1 cellular context compared by ENCODE assay signal in genomic region chr6:26031595-26032386, GRCh38.
A peak's percentile ranks its signal among the peaks of the same experiment; 100 is the strongest.
TF ChIP-seq lines count a peak whose summit lies in the region.

No MANE protein-coding gene starts in this region.

TF ChIP-seq in K562, 482 proteins besides CTCF, POLR2A, EP300 and RAD21 (continued from another document and continues in another):
- peak; percentile 100 for TF ChIP-seq RBFOX2 (IDR thresholded peaks at IDR 0.05; ENCODE audit: low read depth, low read length)
- TF ChIP-seq, protein P1, sequence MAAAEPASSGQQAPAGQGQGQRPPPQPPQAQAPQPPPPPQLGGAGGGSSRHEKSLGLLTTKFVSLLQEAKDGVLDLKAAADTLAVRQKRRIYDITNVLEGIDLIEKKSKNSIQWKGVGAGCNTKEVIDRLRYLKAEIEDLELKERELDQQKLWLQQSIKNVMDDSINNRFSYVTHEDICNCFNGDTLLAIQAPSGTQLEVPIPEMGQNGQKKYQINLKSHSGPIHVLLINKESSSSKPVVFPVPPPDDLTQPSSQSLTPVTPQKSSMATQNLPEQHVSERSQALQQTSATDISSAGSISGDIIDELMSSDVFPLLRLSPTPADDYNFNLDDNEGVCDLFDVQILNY (CRISPR knock-in tag; IDR thresholded peaks at IDR 0.05), result peak; percentile 97; the same call in 1 of the 2 replicates
- no peak for TF ChIP-seq NFIX (CRISPR knock-in tag; IDR thresholded peaks at IDR 0.05; ENCODE audit: low read depth)
- TF ChIP-seq, protein P2, sequence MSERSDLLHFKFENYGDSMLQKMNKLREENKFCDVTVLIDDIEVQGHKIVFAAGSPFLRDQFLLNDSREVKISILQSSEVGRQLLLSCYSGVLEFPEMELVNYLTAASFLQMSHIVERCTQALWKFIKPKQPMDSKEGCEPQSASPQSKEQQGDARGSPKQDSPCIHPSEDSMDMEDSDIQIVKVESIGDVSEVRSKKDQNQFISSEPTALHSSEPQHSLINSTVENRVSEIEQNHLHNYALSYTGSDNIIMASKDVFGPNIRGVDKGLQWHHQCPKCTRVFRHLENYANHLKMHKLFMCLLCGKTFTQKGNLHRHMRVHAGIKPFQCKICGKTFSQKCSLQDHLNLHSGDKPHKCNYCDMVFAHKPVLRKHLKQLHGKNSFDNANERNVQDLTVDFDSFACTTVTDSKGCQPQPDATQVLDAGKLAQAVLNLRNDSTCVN (CRISPR knock-in tag; IDR thresholded peaks at IDR 0.05), result peak; percentile 89
- TF ChIP-seq ZNF217 (CRISPR knock-in tag; IDR thresholded peaks at IDR 0.05), result no peak; the same call in 1 of the 2 replicates
- peak; percentile 66 to 97; a peak in 3 of 4 replicates for TF ChIP-seq HDAC1 (IDR thresholded peaks at IDR 0.05)
- no peak for TF ChIP-seq HSF4 (CRISPR knock-in tag; IDR thresholded peaks at IDR 0.05; ENCODE audit: borderline replicate concordance)
- peak; percentile 99 for TF ChIP-seq POLR2H (tag; IDR thresholded peaks at IDR 0.05; ENCODE audit: low read depth)
- TF ChIP-seq JUNB (CRISPR knock-in tag; conservative IDR thresholded peaks at IDR 0.05), result 0 out of 2 replicates have a peak, but pooled peaks have one; percentile 5
- peak; percentile 89 for TF ChIP-seq CHD7 (IDR thresholded peaks at IDR 0.05; ENCODE audit: low read depth, low read length)
- TF ChIP-seq MEF2D (tag; conservative IDR thresholded peaks at IDR 0.05; ENCODE audit: low read depth), result no peak; the same call in 1 of the 2 replicates
- no peak for TF ChIP-seq CBFA2T2 (conservative IDR thresholded peaks at IDR 0.05)
- TF ChIP-seq TAF7 (tag; IDR thresholded peaks at IDR 0.05), result peak; percentile 76
- peak; percentile 99 for TF ChIP-seq MYBL2 (IDR thresholded peaks at IDR 0.05; ENCODE audit: low read depth)
- no peak; the same call in 1 of the 2 replicates for TF ChIP-seq MYBL2 (CRISPR knock-in tag; IDR thresholded peaks at IDR 0.05; ENCODE audit: borderline replicate concordance)
- TF ChIP-seq, protein P3, sequence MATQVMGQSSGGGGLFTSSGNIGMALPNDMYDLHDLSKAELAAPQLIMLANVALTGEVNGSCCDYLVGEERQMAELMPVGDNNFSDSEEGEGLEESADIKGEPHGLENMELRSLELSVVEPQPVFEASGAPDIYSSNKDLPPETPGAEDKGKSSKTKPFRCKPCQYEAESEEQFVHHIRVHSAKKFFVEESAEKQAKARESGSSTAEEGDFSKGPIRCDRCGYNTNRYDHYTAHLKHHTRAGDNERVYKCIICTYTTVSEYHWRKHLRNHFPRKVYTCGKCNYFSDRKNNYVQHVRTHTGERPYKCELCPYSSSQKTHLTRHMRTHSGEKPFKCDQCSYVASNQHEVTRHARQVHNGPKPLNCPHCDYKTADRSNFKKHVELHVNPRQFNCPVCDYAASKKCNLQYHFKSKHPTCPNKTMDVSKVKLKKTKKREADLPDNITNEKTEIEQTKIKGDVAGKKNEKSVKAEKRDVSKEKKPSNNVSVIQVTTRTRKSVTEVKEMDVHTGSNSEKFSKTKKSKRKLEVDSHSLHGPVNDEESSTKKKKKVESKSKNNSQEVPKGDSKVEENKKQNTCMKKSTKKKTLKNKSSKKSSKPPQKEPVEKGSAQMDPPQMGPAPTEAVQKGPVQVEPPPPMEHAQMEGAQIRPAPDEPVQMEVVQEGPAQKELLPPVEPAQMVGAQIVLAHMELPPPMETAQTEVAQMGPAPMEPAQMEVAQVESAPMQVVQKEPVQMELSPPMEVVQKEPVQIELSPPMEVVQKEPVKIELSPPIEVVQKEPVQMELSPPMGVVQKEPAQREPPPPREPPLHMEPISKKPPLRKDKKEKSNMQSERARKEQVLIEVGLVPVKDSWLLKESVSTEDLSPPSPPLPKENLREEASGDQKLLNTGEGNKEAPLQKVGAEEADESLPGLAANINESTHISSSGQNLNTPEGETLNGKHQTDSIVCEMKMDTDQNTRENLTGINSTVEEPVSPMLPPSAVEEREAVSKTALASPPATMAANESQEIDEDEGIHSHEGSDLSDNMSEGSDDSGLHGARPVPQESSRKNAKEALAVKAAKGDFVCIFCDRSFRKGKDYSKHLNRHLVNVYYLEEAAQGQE (CRISPR knock-in tag; IDR thresholded peaks at IDR 0.05; ENCODE audit: low read depth), result no peak; the same call in 1 of the 2 replicates
- peak; percentile 86 for TF ChIP-seq TOE1 (IDR thresholded peaks at IDR 0.05; ENCODE audit: borderline replicate concordance)
- peak; percentile 96; the same call in 1 of the 2 replicates for TF ChIP-seq TOE1 (CRISPR knock-in tag; IDR thresholded peaks at IDR 0.05; ENCODE audit: borderline replicate concordance, low read depth)
- peak; percentile 89 for TF ChIP-seq JUN (IDR thresholded peaks at IDR 0.05; ENCODE audit: borderline replicate concordance, low read depth, low read length)
- no peak for TF ChIP-seq JUN (CRISPR knock-in tag; IDR thresholded peaks at IDR 0.05; ENCODE audit: borderline replicate concordance)
- TF ChIP-seq PREB (CRISPR knock-in tag; IDR thresholded peaks at IDR 0.05), result peak; percentile 100
- TF ChIP-seq POLR2AphosphoS2 (IDR thresholded peaks at IDR 0.05; ENCODE audit: low read length), result peak; percentile 98
- TF ChIP-seq GATAD2A (IDR thresholded peaks at IDR 0.05), result no peak
- TF ChIP-seq ZNF274 (IDR thresholded peaks at IDR 0.05; ENCODE audit: borderline replicate concordance, low read depth, low read length), result no peak
- no peak for TF ChIP-seq BCL6 (CRISPR knock-in tag; IDR thresholded peaks at IDR 0.05)
- peak; percentile 76; the same call in 1 of the 2 replicates for TF ChIP-seq KLF13 (tag; IDR thresholded peaks at IDR 0.05; ENCODE audit: borderline replicate concordance, low read depth)
- TF ChIP-seq HMGN3 (IDR thresholded peaks at IDR 0.05; ENCODE audit: borderline replicate concordance, extremely low read depth, insufficient read length, low read depth, low read length), result peak; percentile 99
- peak; percentile 87 for TF ChIP-seq GABPB1 (CRISPR knock-in tag; IDR thresholded peaks at IDR 0.05)
- TF ChIP-seq YY1 (IDR thresholded peaks at IDR 0.05; ENCODE audit: borderline replicate concordance in 1 of 3, control insufficient read depth in 1 of 3, extremely low read depth in 1 of 3, insufficient read depth in 3 of 3, insufficient read length in 1 of 3, insufficient replicate concordance in 2 of 3, low read depth in 1 of 3, low read length in 2 of 3), result peak in 2 of 3 experiments; percentile 71 to 83
- TF ChIP-seq TAL1 (IDR thresholded peaks at IDR 0.05), result no peak
- TF ChIP-seq IFI16 (CRISPR knock-in tag; IDR thresholded peaks at IDR 0.05), result no peak
- TF ChIP-seq NUFIP1 (IDR thresholded peaks at IDR 0.05; ENCODE audit: partially characterized antibody), result no peak
- TF ChIP-seq ZSCAN29 (IDR thresholded peaks at IDR 0.05), result peak; percentile 75; the same call in 1 of the 2 replicates
- no peak for TF ChIP-seq KLF1 (tag; IDR thresholded peaks at IDR 0.05)
- TF ChIP-seq SRSF9 (IDR thresholded peaks at IDR 0.05; ENCODE audit: borderline replicate concordance, low read depth, low read length), result no peak
- peak; percentile 99 for TF ChIP-seq FOXM1 (IDR thresholded peaks at IDR 0.05; ENCODE audit: low read depth)
- TF ChIP-seq FOXM1 (CRISPR knock-in tag; IDR thresholded peaks at IDR 0.05; ENCODE audit: low read depth), result peak; percentile 98
- peak; percentile 68 for TF ChIP-seq CTBP1 (IDR thresholded peaks at IDR 0.05; ENCODE audit: borderline replicate concordance)
- TF ChIP-seq STAT5B (CRISPR knock-in tag; IDR thresholded peaks at IDR 0.05), result no peak
- TF ChIP-seq GATA2 (CRISPR knock-in tag; IDR thresholded peaks at IDR 0.05), result no peak
- no peak for TF ChIP-seq SPI1 (IDR thresholded peaks at IDR 0.05; ENCODE audit: borderline replicate concordance, low read depth, low read length)
- TF ChIP-seq, protein P4, sequence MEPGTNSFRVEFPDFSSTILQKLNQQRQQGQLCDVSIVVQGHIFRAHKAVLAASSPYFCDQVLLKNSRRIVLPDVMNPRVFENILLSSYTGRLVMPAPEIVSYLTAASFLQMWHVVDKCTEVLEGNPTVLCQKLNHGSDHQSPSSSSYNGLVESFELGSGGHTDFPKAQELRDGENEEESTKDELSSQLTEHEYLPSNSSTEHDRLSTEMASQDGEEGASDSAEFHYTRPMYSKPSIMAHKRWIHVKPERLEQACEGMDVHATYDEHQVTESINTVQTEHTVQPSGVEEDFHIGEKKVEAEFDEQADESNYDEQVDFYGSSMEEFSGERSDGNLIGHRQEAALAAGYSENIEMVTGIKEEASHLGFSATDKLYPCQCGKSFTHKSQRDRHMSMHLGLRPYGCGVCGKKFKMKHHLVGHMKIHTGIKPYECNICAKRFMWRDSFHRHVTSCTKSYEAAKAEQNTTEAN (CRISPR knock-in tag; IDR thresholded peaks at IDR 0.05), result peak; percentile 63; the same call in 1 of the 2 replicates
- peak; percentile 73 to 96 for TF ChIP-seq TBL1XR1 (IDR thresholded peaks at IDR 0.05; ENCODE audit: low read length in 2 of 2)
- TF ChIP-seq MAFG (tag; conservative IDR thresholded peaks at IDR 0.05), result no peak; the same call in 1 of the 2 replicates
- no peak; the same call in 1 of the 2 replicates for TF ChIP-seq ZNF212 (CRISPR knock-in tag; IDR thresholded peaks at IDR 0.05)
- TF ChIP-seq HDGF (IDR thresholded peaks at IDR 0.05), result no peak
- TF ChIP-seq SNRNP70 (optimal IDR thresholded peaks at IDR 0.05; ENCODE audit: low read depth, low read length), result peak; percentile 98
- TF ChIP-seq PCBP1 (IDR thresholded peaks at IDR 0.05; ENCODE audit: low read depth, low read length, poor library complexity, severe bottlenecking), result peak; percentile 99
- no peak for TF ChIP-seq ZNF239 (CRISPR knock-in tag; IDR thresholded peaks at IDR 0.05)
- no peak; the same call in 1 of the 2 replicates for TF ChIP-seq ZNF431 (CRISPR knock-in tag; IDR thresholded peaks at IDR 0.05)
